ENCODE assay signal across 18 cellular contexts in the genomic region with DNA sequence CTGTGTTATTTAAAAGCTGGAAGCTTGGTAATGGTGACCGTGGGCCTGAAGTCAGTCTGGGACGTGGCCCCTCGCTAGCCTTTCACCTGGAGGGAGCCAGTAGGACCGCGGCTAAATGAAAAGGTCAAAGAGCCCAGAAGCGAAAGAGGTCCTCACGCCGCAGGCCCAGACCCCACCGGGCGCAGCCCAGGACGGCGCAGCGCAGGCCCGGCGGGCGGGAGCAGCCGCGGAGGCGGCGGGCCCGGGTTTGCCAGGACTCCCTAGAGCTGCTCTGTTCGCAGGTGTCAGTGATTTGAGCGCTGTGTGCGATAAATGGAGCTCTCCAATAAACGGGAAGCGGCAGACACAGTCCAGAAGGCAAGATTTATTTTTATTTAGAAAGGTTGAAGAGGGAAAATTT.
"Had no signal": no experiment of that assay in that cellular context is flagged by ENCODE, and none has a peak within 500 bp of the region (broad histone marks: within the 10 kb centered on the region; RNA-seq: fewer than 3 reads in every experiment).

No MANE protein-coding gene starts in this region.

- DNase-seq: cortex of kidney; effector memory CD4-positive, alpha-beta T cell; immature natural killer cell; left cardiac atrium; left ventricle myocardium superior; mesendoderm; naive thymus-derived CD4-positive, alpha-beta T cell; nephron progenitor cell; right cardiac atrium; stimulated activated CD4-positive, alpha-beta T cell treated with anti-CD3 and anti-CD28 coated beads, Interleukin-4, amount 100 ng/mL, for 24 hours; stomach; substantia nigra; transverse colon had no signal

- H3K36me3 ChIP-seq: neutrophil, stomach, thoracic aorta, transverse colon had no signal

- H3K27ac ChIP-seq: neutrophil, stomach, thoracic aorta had no signal

- H3K9me3 ChIP-seq: neutrophil, stomach, thoracic aorta, transverse colon had no signal

- H3K4me3 ChIP-seq: lung, stomach, thoracic aorta, transverse colon had no signal

- H3K4me1 ChIP-seq: transverse colon had no signal

- H3K27me3 ChIP-seq: neutrophil, stomach, transverse colon had no signal

- ATAC-seq: esophagus mucosa; left cardiac atrium; left ventricle myocardium superior; naive thymus-derived CD4-positive, alpha-beta T cell; right cardiac atrium; stimulated activated memory B cell treated with anti-CD40 and anti-IgM and Interleukin-4, amounts not matched to agents 10 μg/mL and 1 μg/mL and 100 μg/mL, for 72 hours had no signal
